In the genomic region with DNA sequence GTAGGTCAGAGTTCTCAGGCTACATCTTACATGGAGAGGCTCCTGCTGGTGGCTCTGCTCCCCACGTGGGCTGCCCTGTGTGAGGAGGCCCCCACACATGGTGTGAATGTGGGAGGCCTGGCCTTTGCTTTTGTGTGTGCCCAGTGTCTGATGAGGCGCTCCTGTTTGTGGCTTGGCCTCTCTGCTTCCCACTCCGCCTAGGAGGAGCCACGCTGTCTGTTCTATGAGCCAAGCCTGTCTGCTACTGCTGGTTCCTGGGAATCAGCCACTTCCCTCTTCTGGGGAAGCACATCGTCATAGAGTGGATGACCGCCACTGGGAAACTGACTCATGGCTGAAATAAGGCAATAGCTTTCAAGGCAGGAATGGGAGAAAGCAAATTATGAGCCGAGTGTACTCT, we compare ENCODE assay signal across 11 cellular contexts.
DNase-seq lines count a peak whose midpoint lies in the region; ATAC-seq, FAIRE-seq and TF ChIP-seq lines count a peak whose summit lies in the region.
"Had no signal": no experiment of that assay in that cellular context is flagged by ENCODE, and none has a peak within 500 bp of the region (broad histone marks: within the 10 kb centered on the region; RNA-seq: fewer than 3 reads in every experiment).

No MANE protein-coding gene starts in this region.

- H3K4me1 ChIP-seq in body of pancreas (no peaks in the 10 kb centered on the region), HepG2 (ENCODE audit: insufficient read depth, low read length) (no peaks in the 10 kb centered on the region), transverse colon (no peaks in the 10 kb centered on the region)

- H3K27ac ChIP-seq in body of pancreas (no peak overlapping the region), HepG2 (ENCODE audit: extremely low read length, insufficient read depth, low read length) (no peak overlapping the region), transverse colon (no peak overlapping the region)

- no peak for FAIRE-seq in HepG2 (lab: Jason Lieb, UNC)
- FAIRE-seq: frontal cortex had no signal

- no peak overlapping the region for H3K9ac ChIP-seq in HepG2 (ENCODE audit: insufficient read depth, low read depth, low read length)

- BruUV-seq in HepG2 (replicated peaks; lab: Mats Ljungman, UMichigan) = no TSS peak

- H3K4me2 ChIP-seq in HepG2 (ENCODE audit: low read depth, low read length) = no peak overlapping the region

- no peaks in the 10 kb centered on the region for H3K36me3 ChIP-seq in body of pancreas (replicated peaks in 1 of 2; ENCODE audit: insufficient read depth in 1 of 2, low read depth in 2 of 2)
- no peaks in the 10 kb centered on the region for H3K36me3 ChIP-seq in HepG2 (replicated peaks in 1 of 2; ENCODE audit: control insufficient read depth in 1 of 2, insufficient read depth in 2 of 2, low read length in 2 of 2)
- no peaks in the 10 kb centered on the region for H3K36me3 ChIP-seq in transverse colon

- TF ChIP-seq POLR2A in body of pancreas (IDR thresholded peaks at IDR 0.05) (no peak), HepG2 (IDR thresholded peaks at IDR 0.05; ENCODE audit: insufficient read depth in 1 of 2, low read depth in 2 of 2, low read length in 2 of 2) (no peak), transverse colon (IDR thresholded peaks at IDR 0.05) (no peak)

- TF ChIP-seq CTCF in body of pancreas (IDR thresholded peaks at IDR 0.05) (no peak), HepG2 (CRISPR knock-in tag; IDR thresholded peaks at IDR 0.05) (no peak), transverse colon (IDR thresholded peaks at IDR 0.05) (no peak)

- no peak for TF ChIP-seq RAD21 in HepG2 (CRISPR knock-in tag; IDR thresholded peaks at IDR 0.05)

- in situ Hi-C loops in HepG2 (cut with HindIII; ENCODE audit: extremely low pct_ligation_motif_present, low pct_unique_long_range_greater_than_20kb) = no loop called here
- in situ Hi-C loops in transverse colon (cut with MboI; ENCODE audit: low pct_ligation_motif_present in 1 of 4, low pct_unique_long_range_greater_than_20kb in 1 of 4, low sequenced_read_pairs in 3 of 4) = no loop called here

- no peaks in the 10 kb centered on the region for H3K79me2 ChIP-seq in HepG2 (ENCODE audit: insufficient read depth, low read length)

- CTCF ChIA-PET in HepG2 (lab: Yijun Ruan, JAX; ENCODE audit: low intra/inter-chr PET ratio, low total read pairs) = no interaction called here

- H3K9me3 ChIP-seq in body of pancreas (peaks cover 0 to 10% (median 0%) of the 10 kb centered on the region in 3 donors), HepG2 (ENCODE audit: low read length) (no peaks in the 10 kb centered on the region), transverse colon (peaks cover 0 to 3% of the 10 kb centered on the region in 2 donors)

- DNase-seq in HT1080 (ENCODE audit: low read depth) = peak; percentile 70
- DNase-seq in body of pancreas = peak; percentile 12 to 61 (median 16)
- DNase-seq in HepG2 (ENCODE audit: low spot score) = no peak
- peak; percentile 28 for DNase-seq in transverse colon
- DNase-seq in DMS 273 (lab: John Stamatoyannopoulos, UW; ENCODE audit: unreplicated experiment) = no peak
- no peak for DNase-seq in OCI-M2 (lab: John Stamatoyannopoulos, UW; ENCODE audit: unreplicated experiment)
- DNase-seq: DND-41; NK-92 treated with Interleukin-12 subunit alpha and Interleukin-12 subunit beta, amount 100 ng/mL, for 24 hours; T-helper 17 cell had no signal

- no peaks in the 10 kb centered on the region for H3K27me3 ChIP-seq in body of pancreas
- no peaks in the 10 kb centered on the region; a peak in 1 of 5 replicates for H3K27me3 ChIP-seq in HepG2 (ENCODE audit: control insufficient read depth in 1 of 2, insufficient read depth in 2 of 2, low read length in 2 of 2)
- H3K27me3 ChIP-seq in transverse colon = no peaks in the 10 kb centered on the region

- POLR2A ChIA-PET in HepG2 (lab: Yijun Ruan, JAX) = no interaction called here

- H3K4me3 ChIP-seq in body of pancreas = no peak overlapping the region
- no peak overlapping the region for H3K4me3 ChIP-seq in HepG2 (replicated peaks in 1 of 3; ENCODE audit: insufficient read depth in 1 of 3, low read depth in 2 of 3, low read length in 3 of 3)
- H3K4me3 ChIP-seq in transverse colon = no peak overlapping the region

- peak; percentile 40 for ATAC-seq in body of pancreas
- ATAC-seq in HepG2 = no peak
- no peak for ATAC-seq in HG02973 (IDR thresholded peaks at IDR 0.05; ENCODE audit: unreplicated experiment)
- ATAC-seq: T-helper 17 cell had no signal

- H2AFZ ChIP-seq in HepG2 (ENCODE audit: low read length) = no peak overlapping the region

- WGBS in body of pancreas, 2 donors = 66 to 78% methylated on average over 3 to 7 of the region's 7 CpGs
- WGBS in HepG2 (ENCODE audit: low lambda C conversion rate) = 44% methylated on average over 6 of the region's 7 CpGs
- 69 to 80% methylated on average over 1 to 7 of the region's 7 CpGs for WGBS in transverse colon (ENCODE audit: low coverage in 1 of 2), 2 donors

- TF ChIP-seq EP300 in HepG2 (IDR thresholded peaks at IDR 0.05; ENCODE audit: low read depth in 2 of 2, low read length in 2 of 2) (no peak), HepG2 (CRISPR knock-in tag; IDR thresholded peaks at IDR 0.05; ENCODE audit: borderline replicate concordance) (no peak), transverse colon (IDR thresholded peaks at IDR 0.05; ENCODE audit: low read depth) (no peak)

- intact Hi-C loops in body of pancreas (cut with DNase I) = no loop called here
- intact Hi-C loops in HepG2 (cut with micrococcal nuclease; ENCODE audit: unreplicated experiment) = no loop called here
- intact Hi-C loops in transverse colon (cut with DNase I; ENCODE audit: low total_unique reads) = no loop called here

- no peaks in the 10 kb centered on the region for H4K20me1 ChIP-seq in HepG2 (ENCODE audit: insufficient read depth, low read length)

TF ChIP-seq in HepG2, 621 proteins besides CTCF, POLR2A, EP300 and RAD21:
- TF ChIP-seq, protein P1, sequence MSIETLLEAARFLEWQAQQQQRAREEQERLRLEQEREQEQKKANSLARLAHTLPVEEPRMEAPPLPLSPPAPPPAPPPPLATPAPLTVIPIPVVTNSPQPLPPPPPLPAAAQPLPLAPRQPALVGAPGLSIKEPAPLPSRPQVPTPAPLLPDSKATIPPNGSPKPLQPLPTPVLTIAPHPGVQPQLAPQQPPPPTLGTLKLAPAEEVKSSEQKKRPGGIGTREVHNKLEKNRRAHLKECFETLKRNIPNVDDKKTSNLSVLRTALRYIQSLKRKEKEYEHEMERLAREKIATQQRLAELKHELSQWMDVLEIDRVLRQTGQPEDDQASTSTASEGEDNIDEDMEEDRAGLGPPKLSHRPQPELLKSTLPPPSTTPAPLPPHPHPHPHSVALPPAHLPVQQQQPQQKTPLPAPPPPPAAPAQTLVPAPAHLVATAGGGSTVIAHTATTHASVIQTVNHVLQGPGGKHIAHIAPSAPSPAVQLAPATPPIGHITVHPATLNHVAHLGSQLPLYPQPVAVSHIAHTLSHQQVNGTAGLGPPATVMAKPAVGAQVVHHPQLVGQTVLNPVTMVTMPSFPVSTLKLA (IDR thresholded peaks at IDR 0.05) = peak; percentile 37; the same call in 1 of the 2 replicates
- TF ChIP-seq ZNF20 (CRISPR knock-in tag; IDR thresholded peaks at IDR 0.05) = no peak
TF ChIP-seq in HepG2: peak in this region for 1.

Comparison
In these comparisons a context has a peak if more than half of its experiments do, and no peak if none do; other contexts are left out.
1. DNase-seq: peak in HT1080 (single experiment), body of pancreas (4 of 4) and transverse colon (single experiment); none in HepG2 (single experiment), DMS 273 (single experiment) and OCI-M2 (single experiment).